8 cellular contexts compared by ENCODE assay signal in genomic region chr6:36120979-36121706, GRCh38. TPM values are rescaled to one million over a fixed set of nuclear protein-coding genes. Genes with fewer than 3 reads are reported as not detected.
DNase-seq lines count a peak whose midpoint lies in the region; ATAC-seq lines count a peak whose summit lies in the region.

No MANE protein-coding gene starts in this region.

- peak; percentile 67 for DNase-seq in ELR (ENCODE audit: low read depth)
- DNase-seq in NCI-H82 (lab: John Stamatoyannopoulos, UW), result peak; percentile 90
- peak; percentile 71 for DNase-seq in activated T-cell treated with anti-CD3 and anti-CD28 coated beads, Interleukin-2, amount 50 U/mL, for 24 hours
- peak; percentile 56 for DNase-seq in left cardiac atrium
- peak; percentile 53 for DNase-seq in stimulated activated CD4-positive, alpha-beta T cell treated with anti-CD3 and anti-CD28 coated beads, Interleukin-4, amount 100 ng/mL, for 1 hour
- no peak for DNase-seq in amniotic stem cell (lab: John Stamatoyannopoulos, UW)

- ATAC-seq in left cardiac atrium (peak; percentile 55 to 71), HG03196 (IDR thresholded peaks at IDR 0.05; ENCODE audit: unreplicated experiment) (no peak), GM21423 (IDR thresholded peaks at IDR 0.05; ENCODE audit: unreplicated experiment) (no peak)

- H3K9me3 Mint-ChIP-seq in activated T-cell treated with anti-CD3 and anti-CD28 coated beads, Interleukin-2, amount 50 U/mL, for 24 hours, result no peaks in the 10 kb centered on the region

- H3K36me3 Mint-ChIP-seq in activated T-cell treated with anti-CD3 and anti-CD28 coated beads, Interleukin-2, amount 50 U/mL, for 24 hours (ENCODE audit: low read depth), result peaks cover 28% of the 10 kb centered on the region

- peak overlapping the region; percentile 71 for H3K4me3 Mint-ChIP-seq in activated T-cell treated with anti-CD3 and anti-CD28 coated beads, Interleukin-2, amount 50 U/mL, for 24 hours

- no peaks in the 10 kb centered on the region for H3K27me3 Mint-ChIP-seq in activated T-cell treated with anti-CD3 and anti-CD28 coated beads, Interleukin-2, amount 50 U/mL, for 24 hours

- peak overlapping the region; percentile 97 for H3K27ac Mint-ChIP-seq in activated T-cell treated with anti-CD3 and anti-CD28 coated beads, Interleukin-2, amount 50 U/mL, for 24 hours

- intact Hi-C loops in left cardiac atrium (cut with DNase I), result loop anchor here in 1 of 2 donors (5.0 kb wide), 1 partner anchor 76 kb away; the partner anchor contains the start of gene BRPF3

- H3K4me1 Mint-ChIP-seq in activated T-cell treated with anti-CD3 and anti-CD28 coated beads, Interleukin-2, amount 50 U/mL, for 24 hours (ENCODE audit: low read depth), result peaks cover 87% of the 10 kb centered on the region

RNA-seq across cellular contexts. Expression of gene MAPK13, which starts 9.2 kb away (rescaled TPM):
- total RNA-seq in left cardiac atrium, result 1 to 10 TPM; 1.9 to 4.6 TPM

Comparison
In these comparisons a context has a peak if more than half of its experiments do, and no peak if none do; other contexts are left out.
1. ATAC-seq: peak in left cardiac atrium (2 of 2); none in HG03196 (single experiment) and GM21423 (single experiment).